15 cellular contexts compared by ENCODE assay signal in genomic region chr14:37584211-37585100, GRCh38. TPM values are rescaled to one million over a fixed set of nuclear protein-coding genes. Genes with fewer than 3 reads are reported as not detected.
A peak's percentile ranks its signal among the peaks of the same experiment; 100 is the strongest.
DNase-seq lines count a peak whose midpoint lies in the region; ATAC-seq and TF ChIP-seq lines count a peak whose summit lies in the region.
"Had no signal": no experiment of that assay in that cellular context is flagged by ENCODE, and none has a peak within 500 bp of the region (broad histone marks: within the 10 kb centered on the region; RNA-seq: fewer than 3 reads in every experiment).

No MANE protein-coding gene starts in this region.

- H2AFZ ChIP-seq in HCT116 (ENCODE audit: low read depth, low read length, poor library complexity, severe bottlenecking): peak overlapping the region; percentile 82

- TF ChIP-seq RAD21 in HCT116 (IDR thresholded peaks at IDR 0.05; ENCODE audit: low read depth): no peak

- RAD21 ChIA-PET in HCT116 (lab: Charles Lee; ENCODE audit: low non-redundant PET in 1 of 2, low total read pairs in 2 of 2, uncharacterized antibody in 2 of 2, unreplicated experiment in 2 of 2): no interaction called here

- H3K27ac ChIP-seq in 22Rv1 (peak overlapping the region; percentile 100), HCT116 (ENCODE audit: low read depth, low read length) (no peak overlapping the region), duodenal mucosa (ENCODE audit: low read depth, low read length) (no peak overlapping the region), mesendoderm (ENCODE audit: low read depth, low read length) (no peak overlapping the region), tibial nerve (no peak overlapping the region)
- H3K27ac ChIP-seq: heart right ventricle, HL-60 had no signal

- no peak overlapping the region for H2BK15ac ChIP-seq in mesendoderm (replicated peaks; ENCODE audit: low read depth)

- DNase-seq in HCT116 (ENCODE audit: low read depth, low spot score): no peak
- DNase-seq in mesendoderm: no peak
- DNase-seq in tibial nerve (ENCODE audit: low spot score in 2 of 2): no peak
- no peak for DNase-seq in stimulated activated naive CD8-positive, alpha-beta T cell treated with anti-CD3 and anti-CD28 coated beads, Interleukin-15, amount 100 ng/mL, for 72 hours
- DNase-seq in occipital lobe (lab: John Stamatoyannopoulos, UW): no peak
- DNase-seq: activated effector memory CD4-positive, alpha-beta T cell treated with anti-CD3 and anti-CD28 coated beads, Interleukin-2, amount 50 U/mL, for 16 hours; AML-193; cortex of kidney had no signal

- no peak overlapping the region for H3K23ac ChIP-seq in mesendoderm (ENCODE audit: low read length)

- H3K27ac Mint-ChIP-seq in stimulated activated naive CD8-positive, alpha-beta T cell treated with anti-CD3 and anti-CD28 coated beads, Interleukin-15, amount 100 ng/mL, for 72 hours: no peak overlapping the region

- H3K4ac ChIP-seq in mesendoderm (ENCODE audit: low read depth, low read length): no peak overlapping the region

- H3K4me1 ChIP-seq in HCT116 (ENCODE audit: control insufficient read depth in 1 of 2, insufficient read depth in 2 of 2, low read length in 2 of 2) (peaks cover 5 to 26% of the 10 kb centered on the region in 2 experiments), duodenal mucosa (ENCODE audit: control insufficient read depth in 1 of 2, insufficient read depth in 2 of 2, low read length in 2 of 2) (peaks cover 0 to 6% of the 10 kb centered on the region in 2 donors), mesendoderm (ENCODE audit: control insufficient read depth, low read depth, low read length) (peaks cover 2% of the 10 kb centered on the region), tibial nerve (peaks cover 0 to 34% (median 0%) of the 10 kb centered on the region in 4 donors)

- ATAC-seq in HCT116: no peak
- no peak for ATAC-seq in stimulated activated naive CD8-positive, alpha-beta T cell treated with anti-CD3 and anti-CD28 coated beads, Interleukin-15, amount 100 ng/mL, for 72 hours
- ATAC-seq in GM21576 (IDR thresholded peaks at IDR 0.05; ENCODE audit: unreplicated experiment): no peak
- ATAC-seq: Right ventricle myocardium inferior had no signal

- H4K8ac ChIP-seq in mesendoderm (ENCODE audit: low read depth, low read length): no peak overlapping the region

- TF ChIP-seq CTCF in 22Rv1 (IDR thresholded peaks at IDR 0.05) (no peak), HCT116 (IDR thresholded peaks at IDR 0.05 in 2 of 3, conservative IDR thresholded peaks at IDR 0.05 in 1 of 3; ENCODE audit: borderline replicate concordance in 1 of 3, insufficient read depth in 1 of 3, low read depth in 2 of 3, low read length in 2 of 3) (no peak), tibial nerve (IDR thresholded peaks at IDR 0.05) (no peak)

- no peak for TF ChIP-seq EP300 in tibial nerve (IDR thresholded peaks at IDR 0.05)

- no peak overlapping the region for H2AK5ac ChIP-seq in mesendoderm (ENCODE audit: low read length)

- no peaks in the 10 kb centered on the region for H3K36me3 ChIP-seq in HCT116 (ENCODE audit: control insufficient read depth in 1 of 2, insufficient read depth in 2 of 2, low read length in 2 of 2)
- H3K36me3 ChIP-seq in duodenal mucosa (ENCODE audit: control insufficient read depth in 1 of 2, insufficient read depth in 2 of 2, low read length in 2 of 2): no peaks in the 10 kb centered on the region
- no peaks in the 10 kb centered on the region for H3K36me3 ChIP-seq in mesendoderm (ENCODE audit: control insufficient read depth, insufficient read depth, low read length)
- H3K36me3 ChIP-seq in tibial nerve: no peaks in the 10 kb centered on the region
- H3K36me3 ChIP-seq: heart right ventricle had no signal

- H4K5ac ChIP-seq in mesendoderm (ENCODE audit: low read length): no peak overlapping the region

- TF ChIP-seq POLR2A in HCT116 (IDR thresholded peaks at IDR 0.05; ENCODE audit: borderline replicate concordance, extremely low read depth, insufficient read depth, insufficient read length): no peak
- no peak for TF ChIP-seq POLR2A in tibial nerve (IDR thresholded peaks at IDR 0.05)

- peaks cover 77% of the 10 kb centered on the region for H3K27me3 Mint-ChIP-seq in stimulated activated naive CD8-positive, alpha-beta T cell treated with anti-CD3 and anti-CD28 coated beads, Interleukin-15, amount 100 ng/mL, for 72 hours

- H2BK5ac ChIP-seq in mesendoderm (ENCODE audit: low read length): no peak overlapping the region

- CTCF ChIA-PET in HCT116 (lab: Charles Lee): no interaction called here

- H3K79me2 ChIP-seq in HCT116 (ENCODE audit: insufficient read depth, low read length) (no peaks in the 10 kb centered on the region), mesendoderm (ENCODE audit: control insufficient read depth, insufficient read depth, low read length) (no peaks in the 10 kb centered on the region)

- WGBS in mesendoderm (ENCODE audit: extremely low coverage, insufficient coverage, low lambda C conversion rate): no CpG with 5 or more reads among the region's 62 CpGs
- WGBS in tibial nerve, 2 donors: 8 to 10% methylated on average over 44 to 60 of the region's 62 CpGs

- no peaks in the 10 kb centered on the region for H3K4me1 Mint-ChIP-seq in stimulated activated naive CD8-positive, alpha-beta T cell treated with anti-CD3 and anti-CD28 coated beads, Interleukin-15, amount 100 ng/mL, for 72 hours

- H3K79me1 ChIP-seq in mesendoderm (ENCODE audit: low read length): no peaks in the 10 kb centered on the region

- no peak overlapping the region for H2BK120ac ChIP-seq in mesendoderm (ENCODE audit: low read depth, low read length)

- intact Hi-C loops in HCT116 (cut with micrococcal nuclease): no loop called here

- no peak overlapping the region for H3K18ac ChIP-seq in mesendoderm (ENCODE audit: low read length)

- no TSS peak for BruUV-seq in HCT116 (replicated peaks; lab: Mats Ljungman, UMichigan)

- H3K9me2 ChIP-seq in HCT116 (ENCODE audit: insufficient read depth): no peaks in the 10 kb centered on the region

- no peaks in the 10 kb centered on the region for H4K20me1 ChIP-seq in HCT116 (ENCODE audit: insufficient read depth)

- 0 out of 2 replicates have a peak overlapping the region, but pooled peaks have one; percentile 53 for H3K9ac ChIP-seq in HCT116 (ENCODE audit: low read length)
- H3K9ac ChIP-seq in duodenal mucosa (ENCODE audit: low read depth in 1 of 2, low read length in 2 of 2): no peak overlapping the region
- no peak overlapping the region for H3K9ac ChIP-seq in mesendoderm (ENCODE audit: low read length)

- H3K27me3 ChIP-seq in HCT116 (ENCODE audit: insufficient read depth, low read length) (no peaks in the 10 kb centered on the region), duodenal mucosa (ENCODE audit: control insufficient read depth in 1 of 2, insufficient read depth in 2 of 2, low read length in 2 of 2) (peaks cover 15 to 26% of the 10 kb centered on the region in 2 donors), mesendoderm (ENCODE audit: insufficient read depth, low read length, poor library complexity) (peaks cover 40% of the 10 kb centered on the region), tibial nerve (peaks cover 6 to 79% of the 10 kb centered on the region in 2 donors)

- H3K4me3 Mint-ChIP-seq in stimulated activated naive CD8-positive, alpha-beta T cell treated with anti-CD3 and anti-CD28 coated beads, Interleukin-15, amount 100 ng/mL, for 72 hours: no peak overlapping the region

- POLR2A ChIA-PET in HCT116 (lab: Charles Lee): no interaction called here

- H3K4me2 ChIP-seq in HCT116 (ENCODE audit: low read length): peak overlapping the region; percentile 93
- peak overlapping the region; percentile 4 for H3K4me2 ChIP-seq in mesendoderm (ENCODE audit: low read length)

- peak overlapping the region; percentile 34 for H3K56ac ChIP-seq in mesendoderm (ENCODE audit: low read length)

- H3K9me3 ChIP-seq in HCT116 (ENCODE audit: control insufficient read depth in 1 of 2, insufficient read depth in 1 of 2, low read depth in 1 of 2, low read length in 2 of 2) (no peaks in the 10 kb centered on the region), duodenal mucosa (ENCODE audit: control insufficient read depth in 1 of 2, low read length in 2 of 2) (no peaks in the 10 kb centered on the region), tibial nerve (no peaks in the 10 kb centered on the region)
- H3K9me3 ChIP-seq: heart right ventricle had no signal

- H3K4me3 ChIP-seq in HCT116 (replicated peaks in 1 of 2; ENCODE audit: low read depth in 1 of 2, low read length in 2 of 2) (peak overlapping the region in 1 of 2 experiments; percentile 69; a peak in 2 of 4 replicates), duodenal mucosa (ENCODE audit: low read depth in 1 of 2, low read length in 2 of 2) (peak overlapping the region; percentile 65 to 71), mesendoderm (ENCODE audit: low read length) (no peak overlapping the region), tibial nerve (no peak overlapping the region)

- H3K9me3 Mint-ChIP-seq in stimulated activated naive CD8-positive, alpha-beta T cell treated with anti-CD3 and anti-CD28 coated beads, Interleukin-15, amount 100 ng/mL, for 72 hours: peaks cover 7 to 13% of the 10 kb centered on the region in 2 donors

TF ChIP-seq in HCT116, 20 proteins besides CTCF, POLR2A, EP300 and RAD21:
- no peak for TF ChIP-seq JUND (IDR thresholded peaks at IDR 0.05)
- no peak for TF ChIP-seq ZFX (IDR thresholded peaks at IDR 0.05)
- no peak for TF ChIP-seq ELF1 (IDR thresholded peaks at IDR 0.05; ENCODE audit: borderline replicate concordance, low read depth)
- TF ChIP-seq CEBPB (IDR thresholded peaks at IDR 0.05; ENCODE audit: low read depth): no peak
- no peak for TF ChIP-seq MAX (IDR thresholded peaks at IDR 0.05)
- no peak for TF ChIP-seq FOSL1 (IDR thresholded peaks at IDR 0.05; ENCODE audit: low read depth)
- TF ChIP-seq, protein P1, sequence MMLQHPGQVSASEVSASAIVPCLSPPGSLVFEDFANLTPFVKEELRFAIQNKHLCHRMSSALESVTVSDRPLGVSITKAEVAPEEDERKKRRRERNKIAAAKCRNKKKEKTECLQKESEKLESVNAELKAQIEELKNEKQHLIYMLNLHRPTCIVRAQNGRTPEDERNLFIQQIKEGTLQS (IDR thresholded peaks at IDR 0.05): no peak
- TF ChIP-seq EZH2phosphoT487 (IDR thresholded peaks at IDR 0.05; ENCODE audit: borderline replicate concordance): no peak
- no peak for TF ChIP-seq ZNF274 (IDR thresholded peaks at IDR 0.05; ENCODE audit: low read depth, low read length)

RNA-seq across cellular contexts. Expression of gene FOXA1, which starts 10.6 kb away (rescaled TPM):
- total RNA-seq in HCT116 (2021; ENCODE audit: unreplicated experiment) (1.3 TPM), tibial nerve (not detected), occipital lobe (not detected)
- 0.48 and 0.59 TPM in 2 replicates for polyA plus RNA-seq in HCT116 (2012)
- 0.07 TPM for polyA plus RNA-seq in mesendoderm (2013, experiment 1 of 2)
- 0.07 TPM for polyA plus RNA-seq in mesendoderm (2013, experiment 2 of 2)
- total RNA-seq: heart right ventricle, omental fat pad, Right ventricle myocardium inferior had no signal
- polyA plus RNA-seq: heart right ventricle had no signal

RNA-seq across cellular contexts. Expression of gene TTC6, which starts 11.0 kb away (rescaled TPM):
- 0.10 TPM for total RNA-seq in HCT116 (2021; ENCODE audit: unreplicated experiment)
- not detected in 2 replicates for polyA plus RNA-seq in HCT116 (2012)
- 0.04 TPM for polyA plus RNA-seq in mesendoderm (2013, experiment 1 of 2)
- 0.01 TPM for polyA plus RNA-seq in mesendoderm (2013, experiment 2 of 2)
- not detected for total RNA-seq in tibial nerve
- total RNA-seq in occipital lobe: 0.62 TPM
- total RNA-seq: heart right ventricle, omental fat pad, Right ventricle myocardium inferior had no signal
- polyA plus RNA-seq: heart right ventricle had no signal

Comparison
In these comparisons a context has a peak if more than half of its experiments do, and no peak if none do; other contexts are left out.
1. H3K4me3 ChIP-seq: peak in duodenal mucosa (2 of 2); none in mesendoderm (single experiment) and tibial nerve (0 of 4).